11 cellular contexts compared by ENCODE assay signal in the genomic region with DNA sequence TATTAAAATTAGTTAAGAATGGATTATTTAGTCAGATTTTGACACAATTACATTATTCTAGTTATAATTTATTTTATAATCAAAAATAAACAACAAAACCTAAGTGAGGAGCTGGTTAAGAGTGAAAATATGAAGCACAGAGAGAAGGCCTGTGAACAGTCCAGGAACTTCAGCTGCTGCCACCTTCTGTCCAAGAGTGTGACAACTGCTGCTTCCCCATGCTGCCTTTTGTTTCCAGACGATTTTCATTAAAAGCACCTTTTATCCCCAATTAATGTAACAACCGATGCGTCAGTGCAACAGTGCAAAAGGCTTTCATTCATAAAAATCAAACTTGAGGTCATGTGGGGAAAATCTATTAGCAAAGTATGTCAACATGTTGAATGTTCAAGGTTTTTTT.
DNase-seq lines count a peak whose midpoint lies in the region; ATAC-seq and TF ChIP-seq lines count a peak whose summit lies in the region.
"Had no signal": no experiment of that assay in that cellular context is flagged by ENCODE, and none has a peak within 500 bp of the region (broad histone marks: within the 10 kb centered on the region; RNA-seq: fewer than 3 reads in every experiment).

No MANE protein-coding gene starts in this region.

- H3K36me3 ChIP-seq in BJ (ENCODE audit: control insufficient read depth, insufficient read depth, low read length): no peaks in the 10 kb centered on the region
- H3K36me3 ChIP-seq in kidney epithelial cell (ENCODE audit: control insufficient read depth, insufficient read depth, low read length): no peaks in the 10 kb centered on the region
- H3K36me3 ChIP-seq in heart left ventricle: no peaks in the 10 kb centered on the region
- H3K36me3 ChIP-seq in naive thymus-derived CD4-positive, alpha-beta T cell (ENCODE audit: control insufficient read depth in 2 of 3, insufficient read depth in 3 of 3, low read length in 3 of 3): no peaks in the 10 kb centered on the region
- H3K36me3 ChIP-seq: cardiac muscle cell, neutrophil, thoracic aorta had no signal

- in situ Hi-C loops in SK-MEL-5 (cut with HindIII; ENCODE audit: low pct_unique_long_range_greater_than_20kb, low sequenced_read_pairs): no loop called here

- POLR2A ChIA-PET in BJ (lab: Charles Lee): no interaction called here
- POLR2A ChIA-PET in naive thymus-derived CD4-positive, alpha-beta T cell (lab: Charles Lee): no interaction called here

- H4K5ac ChIP-seq in H9 (ENCODE audit: insufficient read length, low read depth, low read length): no peak overlapping the region

- H3K27ac ChIP-seq in H9 (ENCODE audit: insufficient read length, low read depth, low read length): no peak overlapping the region
- no peak overlapping the region for H3K27ac ChIP-seq in heart left ventricle
- no peak overlapping the region for H3K27ac ChIP-seq in naive thymus-derived CD4-positive, alpha-beta T cell (ENCODE audit: low read depth, low read length)
- H3K27ac ChIP-seq: cardiac muscle cell, neutrophil, thoracic aorta had no signal

- no peak overlapping the region for H2AK5ac ChIP-seq in H9 (ENCODE audit: insufficient read length, low read length)

- no peak overlapping the region for H2AFZ ChIP-seq in H9 (ENCODE audit: low read length)

- H3K56ac ChIP-seq in H9 (ENCODE audit: insufficient read length, low read depth, low read length): no peak overlapping the region

- H2BK5ac ChIP-seq in H9 (ENCODE audit: insufficient read length, low read length): no peak overlapping the region

- H3K27me3 ChIP-seq in BJ (ENCODE audit: control insufficient read depth, insufficient read depth, low read length): no peaks in the 10 kb centered on the region
- no peaks in the 10 kb centered on the region for H3K27me3 ChIP-seq in H9 (ENCODE audit: insufficient read depth, low read length)
- H3K27me3 ChIP-seq in kidney epithelial cell (ENCODE audit: control insufficient read depth, insufficient read depth, low read length): no peaks in the 10 kb centered on the region
- no peaks in the 10 kb centered on the region for H3K27me3 ChIP-seq in heart left ventricle
- H3K27me3 ChIP-seq in naive thymus-derived CD4-positive, alpha-beta T cell (ENCODE audit: control insufficient read depth in 2 of 2, insufficient read depth in 2 of 2, low read length in 2 of 2): no peaks in the 10 kb centered on the region
- H3K27me3 ChIP-seq: cardiac muscle cell, neutrophil had no signal

- H3K23me2 ChIP-seq in H9 (ENCODE audit: insufficient read length, low read depth, low read length, poor library complexity, severe bottlenecking): peaks cover 2% of the 10 kb centered on the region

- intact Hi-C loops in heart left ventricle (cut with DNase I): no loop called here
- intact Hi-C loops in naive thymus-derived CD4-positive, alpha-beta T cell (cut with micrococcal nuclease): no loop called here

- H3K9ac ChIP-seq in H9 (ENCODE audit: extremely low read depth, insufficient read length, low read length): no peak overlapping the region

- H2BK12ac ChIP-seq in H9 (ENCODE audit: insufficient read length, low read depth, low read length): no peak overlapping the region

- H3K4ac ChIP-seq in H9 (ENCODE audit: low read depth, low read length): no peak overlapping the region

- H3K79me1 ChIP-seq in H9 (ENCODE audit: insufficient read depth, low read depth, low read length, poor library complexity, severe bottlenecking): no peaks in the 10 kb centered on the region

- H3K27me3 Mint-ChIP-seq in H9 (ENCODE audit: low read depth): peaks cover 2% of the 10 kb centered on the region; the same call in 1 of the 2 replicates
- no peaks in the 10 kb centered on the region for H3K27me3 Mint-ChIP-seq in naive thymus-derived CD4-positive, alpha-beta T cell

- H3K36me3 Mint-ChIP-seq in H9 (ENCODE audit: insufficient read depth in 1 of 3, low read depth in 3 of 3): peaks cover 0 to 37% (median 17%) of the 10 kb centered on the region in 3 experiments; a peak in 5 of 7 replicates
- no peaks in the 10 kb centered on the region for H3K36me3 Mint-ChIP-seq in naive thymus-derived CD4-positive, alpha-beta T cell

- no CpG with 5 or more reads among the region's 3 CpGs for WGBS in H9 (ENCODE audit: extremely low coverage, insufficient read length, low lambda C conversion rate)
- WGBS in heart left ventricle, 4 donors: 20 to 28% (median 22%) methylated on average over 3 of the region's 3 CpGs

- H2BK120ac ChIP-seq in H9 (ENCODE audit: low read depth, low read length, poor library complexity, severe bottlenecking): no peak overlapping the region

- H3K79me2 ChIP-seq in H9 (ENCODE audit: insufficient read depth, low read length): no peaks in the 10 kb centered on the region

- no peak overlapping the region for H3K14ac ChIP-seq in H9 (ENCODE audit: insufficient read depth, low read length)

- H3K23ac ChIP-seq in H9 (ENCODE audit: insufficient read length, low read depth, low read length): no peak overlapping the region

- no peak overlapping the region for H2BK15ac ChIP-seq in H9 (ENCODE audit: low read depth, low read length)

- no peak overlapping the region for H3K27ac Mint-ChIP-seq in H9
- H3K27ac Mint-ChIP-seq in naive thymus-derived CD4-positive, alpha-beta T cell: no peak overlapping the region

- no peaks in the 10 kb centered on the region for H4K20me1 ChIP-seq in H9 (ENCODE audit: control insufficient read depth, insufficient read depth, insufficient read length)

- H3K4me2 ChIP-seq in H9 (ENCODE audit: insufficient read depth, insufficient read length, low read length): no peak overlapping the region

- peak; percentile 48 for TF ChIP-seq CTCF in BJ (IDR thresholded peaks at IDR 0.05; ENCODE audit: insufficient read depth, low read depth, low read length)
- TF ChIP-seq CTCF in H9 (conservative IDR thresholded peaks at IDR 0.05): peak; percentile 61
- TF ChIP-seq CTCF in kidney epithelial cell (IDR thresholded peaks at IDR 0.05; ENCODE audit: insufficient read depth, low read length, poor library complexity, severe bottlenecking): peak; percentile 55
- peak in 2 of 12 donors; percentile 18 to 27 for TF ChIP-seq CTCF in heart left ventricle (IDR thresholded peaks at IDR 0.05)

- H4K91ac ChIP-seq in H9 (ENCODE audit: insufficient read length, low read depth, low read length): no peak overlapping the region

- H3K4me1 Mint-ChIP-seq in H9: peaks cover under 1 to 5% of the 10 kb centered on the region in 2 experiments
- H3K4me1 Mint-ChIP-seq in naive thymus-derived CD4-positive, alpha-beta T cell: no peaks in the 10 kb centered on the region

- H3K9me3 Mint-ChIP-seq in H9: peaks cover 6 to 14% of the 10 kb centered on the region in 2 experiments; a peak in 3 of 5 replicates
- peaks cover 0 to 10% (median 0%) of the 10 kb centered on the region in 11 donors for H3K9me3 Mint-ChIP-seq in naive thymus-derived CD4-positive, alpha-beta T cell

- no peak overlapping the region for H3K18ac ChIP-seq in H9 (ENCODE audit: insufficient read length, low read depth, low read length)

- no peak overlapping the region for H3T11ph ChIP-seq in H9 (ENCODE audit: low read length)

- ATAC-seq in GM21717 (IDR thresholded peaks at IDR 0.05; ENCODE audit: unreplicated experiment): no peak
- no peak for ATAC-seq in GM18511 (IDR thresholded peaks at IDR 0.05; ENCODE audit: unreplicated experiment)
- no peak for ATAC-seq in heart left ventricle
- ATAC-seq in naive thymus-derived CD4-positive, alpha-beta T cell: no peak

- no peak for DNase-seq in BJ (ENCODE audit: low read depth)
- DNase-seq in H9: no peak
- peak; percentile 66 for DNase-seq in SK-MEL-5 (ENCODE audit: low read depth, low spot score)
- no peak for DNase-seq in kidney epithelial cell (ENCODE audit: low read depth)
- DNase-seq in heart left ventricle: no peak
- no peak for DNase-seq in naive thymus-derived CD4-positive, alpha-beta T cell

- CTCF ChIA-PET in BJ (lab: Yijun Ruan, JAX): interaction anchor here (0.7 to 1.6 kb wide), 3 partner anchors 24 to 216 kb away, joined by 3 to 5 read pairs (median 4); no protein-coding TSS in a partner anchor
- CTCF ChIA-PET in naive thymus-derived CD4-positive, alpha-beta T cell (lab: Charles Lee): no interaction called here

- no peak for TF ChIP-seq POLR2A in heart left ventricle (IDR thresholded peaks at IDR 0.05)

- H3K4me3 ChIP-seq in BJ (ENCODE audit: low read depth, low read length) (no peak overlapping the region), kidney epithelial cell (ENCODE audit: low read depth, low read length) (no peak overlapping the region), heart left ventricle (no peak overlapping the region)
- H3K4me3 ChIP-seq in naive thymus-derived CD4-positive, alpha-beta T cell (ENCODE audit: low read length): no peak overlapping the region
- H3K4me3 ChIP-seq: cardiac muscle cell, thoracic aorta had no signal

- H3K9me3 ChIP-seq in H9 (ENCODE audit: control insufficient read depth, low read depth, low read length) (no peaks in the 10 kb centered on the region), heart left ventricle (no peaks in the 10 kb centered on the region)
- H3K9me3 ChIP-seq in naive thymus-derived CD4-positive, alpha-beta T cell (ENCODE audit: control insufficient read depth in 2 of 3, low read length in 3 of 3): no peaks in the 10 kb centered on the region
- H3K9me3 ChIP-seq: neutrophil, thoracic aorta had no signal

- no peak overlapping the region for H3K4me3 Mint-ChIP-seq in H9
- H3K4me3 Mint-ChIP-seq in naive thymus-derived CD4-positive, alpha-beta T cell: no peak overlapping the region

- H4K8ac ChIP-seq in H9 (replicated peaks; ENCODE audit: insufficient read length, low read depth, low read length): no peak overlapping the region

- H2BK20ac ChIP-seq in H9 (ENCODE audit: low read depth, low read length, poor library complexity, severe bottlenecking): no peak overlapping the region

- no peaks in the 10 kb centered on the region for H3K4me1 ChIP-seq in H9 (ENCODE audit: insufficient read depth, low read length)
- H3K4me1 ChIP-seq in heart left ventricle: no peaks in the 10 kb centered on the region
- H3K4me1 ChIP-seq in naive thymus-derived CD4-positive, alpha-beta T cell (ENCODE audit: control insufficient read depth in 2 of 2, insufficient read depth in 2 of 2, low read length in 2 of 2): no peaks in the 10 kb centered on the region
